ENCODE assay signal across 14 cellular contexts in genomic region chr4:112213850-112214249, GRCh38. TPM values are rescaled to one million over a fixed set of nuclear protein-coding genes. Genes with fewer than 3 reads are reported as not detected.
DNase-seq lines count a peak whose midpoint lies in the region; ATAC-seq and TF ChIP-seq lines count a peak whose summit lies in the region.
"Had no signal": no experiment of that assay in that cellular context is flagged by ENCODE, and none has a peak within 500 bp of the region (broad histone marks: within the 10 kb centered on the region; RNA-seq: fewer than 3 reads in every experiment).

No MANE protein-coding gene starts in this region.

- H3K27ac ChIP-seq in AG04450 (ENCODE audit: low read depth, low read length) (no peak overlapping the region), fibroblast of lung (ENCODE audit: insufficient read depth, low read length) (peak overlapping the region; percentile 57)
- H3K27ac ChIP-seq: uterus had no signal

- H2AFZ ChIP-seq in fibroblast of lung (ENCODE audit: low read length) = no peak overlapping the region

- no peaks in the 10 kb centered on the region for H3K9me3 ChIP-seq in AG04450 (ENCODE audit: control insufficient read depth, insufficient read depth, low read length)
- H3K9me3 ChIP-seq in fibroblast of lung (ENCODE audit: control insufficient read depth, insufficient read depth, low read depth, low read length) = no peaks in the 10 kb centered on the region
- H3K9me3 ChIP-seq: uterus had no signal

- peak; percentile 63 for DNase-seq in AG04450 (ENCODE audit: low read depth, low spot score)
- peak; percentile 63 for DNase-seq in HT1080 (ENCODE audit: low read depth)
- peak; percentile 50 for DNase-seq in SIG-M5 (lab: John Stamatoyannopoulos, UW)
- DNase-seq in fibroblast of lung (ENCODE audit: low read depth in 2 of 2) = peak; percentile 59 to 94
- DNase-seq in left ventricle myocardium superior = no peak
- DNase-seq: activated CD4-positive, alpha-beta T cell treated with anti-CD3 and anti-CD28 coated beads, Interleukin-2, amount 10 ng/mL, durations not matched to agents 24 days and 14 days; NCI-H2029 treated with DMSO at 0.1 percent for 48 hours; stimulated activated CD4-positive, alpha-beta T cell treated with anti-CD3 and anti-CD28 coated beads, Interleukin-4, amount 100 ng/mL, for 1 hour; uterus had no signal

- H3K27me3 ChIP-seq in AG04450 (ENCODE audit: control insufficient read depth, insufficient read depth, low read length) = no peaks in the 10 kb centered on the region
- H3K27me3 ChIP-seq in fibroblast of lung (ENCODE audit: control insufficient read depth, insufficient read depth, low read length) = no peaks in the 10 kb centered on the region
- H3K27me3 ChIP-seq: uterus had no signal

- CTCF ChIA-PET in AG04450 (lab: Charles Lee) = interaction anchor here (0.7 to 3.7 kb wide), 14 partner anchors 10 to 114 kb away, joined by 3 to 16 read pairs (median 4); partner anchors contain the start of gene AP1AR

- no peak overlapping the region for H3K9ac ChIP-seq in fibroblast of lung (ENCODE audit: insufficient read depth, low read length)

- H3K36me3 ChIP-seq in fibroblast of lung (ENCODE audit: control insufficient read depth, insufficient read depth, low read length) = no peaks in the 10 kb centered on the region
- H3K36me3 ChIP-seq: uterus had no signal

- H4K20me1 ChIP-seq in fibroblast of lung (ENCODE audit: control insufficient read depth, extremely low read depth, insufficient read depth, low read length) = no peaks in the 10 kb centered on the region

- H3K4me2 ChIP-seq in fibroblast of lung (ENCODE audit: extremely low read depth, insufficient read depth, low read length) = peak overlapping the region; percentile 53

- no peak overlapping the region for H3K4me3 ChIP-seq in AG04450 (ENCODE audit: low read depth, low read length)
- H3K4me3 ChIP-seq in fibroblast of lung (replicated peaks in 1 of 4; ENCODE audit: control extremely low read depth in 1 of 4, insufficient read depth in 1 of 4, low read depth in 3 of 4, low read length in 4 of 4) = peak overlapping the region in 1 of 4 experiments; percentile 11
- H3K4me3 ChIP-seq: uterus had no signal

- no peak for TF ChIP-seq CTCF in AG04450 (IDR thresholded peaks at IDR 0.05; ENCODE audit: low read depth, low read length)
- TF ChIP-seq CTCF in fibroblast of lung (conservative IDR thresholded peaks at IDR 0.05 in 1 of 2, IDR thresholded peaks at IDR 0.05 in 1 of 2; ENCODE audit: low read depth in 1 of 2, low read length in 2 of 2) = peak in 1 of 2 donors; percentile 3

- H3K4me1 ChIP-seq in fibroblast of lung (ENCODE audit: control insufficient read depth, extremely low read depth, insufficient read depth, low read length) = peaks cover 5% of the 10 kb centered on the region
- H3K4me1 ChIP-seq: uterus had no signal

- ATAC-seq in left ventricle myocardium superior (no peak), HG02852 (IDR thresholded peaks at IDR 0.05; ENCODE audit: unreplicated experiment) (no peak), GM19467 (IDR thresholded peaks at IDR 0.05; ENCODE audit: unreplicated experiment) (no peak), HG03469 (IDR thresholded peaks at IDR 0.05; ENCODE audit: unreplicated experiment) (no peak)
- ATAC-seq: HepG2; stimulated activated memory B cell treated with anti-CD40 and anti-IgM and Interleukin-4, amounts not matched to agents 10 μg/mL and 1 μg/mL and 100 μg/mL, for 72 hours had no signal

- POLR2A ChIA-PET in AG04450 (lab: Yijun Ruan, JAX) = interaction anchor here (0.8 to 0.9 kb wide), 2 partner anchors 14 to 18 kb away, joined by 3 to 4 read pairs; partner anchors contain the start of gene AP1AR

- no peaks in the 10 kb centered on the region for H3K79me2 ChIP-seq in fibroblast of lung (ENCODE audit: control insufficient read depth, insufficient read depth, low read length)

- intact Hi-C loops in left ventricle myocardium superior (cut with micrococcal nuclease) = no loop called here

RNA-seq across cellular contexts. Expression of gene AP1AR, which starts 17.7 kb away (rescaled TPM):
- 7.6 and 11.8 TPM in 2 replicates for polyA plus RNA-seq in AG04450 (2011; rRNA removed)
- polyA minus RNA-seq in AG04450 (2011; rRNA and poly(A)+ RNA removed) = 2.7 and 4.0 TPM in 2 replicates
- total RNA-seq in HT1080 (2014; rRNA removed; shearing (Covaris generic)) = 26.3 and 27.9 TPM in 2 replicates
- polyA plus RNA-seq in HT1080 (2015; cell fraction: cytosol; rRNA removed) = 39.3 and 45.2 TPM in 2 replicates
- polyA plus RNA-seq in HT1080 (2015; cell fraction: nucleus; rRNA removed) = 36.7 and 37.5 TPM in 2 replicates
- 22.1 and 30.9 TPM in 2 replicates for total RNA-seq in fibroblast of lung
- polyA plus RNA-seq in fibroblast of lung = 8.4 and 9.4 TPM in 2 replicates
- polyA plus RNA-seq in fibroblast of lung (2012) = 5.6 and 6.6 TPM in 2 replicates
- 0.41 and 0.94 TPM in 2 replicates for polyA minus RNA-seq in fibroblast of lung (ENCODE audit: low replicate concordance)
- total RNA-seq in left ventricle myocardium superior = 10.2 TPM
